In the genomic region with DNA sequence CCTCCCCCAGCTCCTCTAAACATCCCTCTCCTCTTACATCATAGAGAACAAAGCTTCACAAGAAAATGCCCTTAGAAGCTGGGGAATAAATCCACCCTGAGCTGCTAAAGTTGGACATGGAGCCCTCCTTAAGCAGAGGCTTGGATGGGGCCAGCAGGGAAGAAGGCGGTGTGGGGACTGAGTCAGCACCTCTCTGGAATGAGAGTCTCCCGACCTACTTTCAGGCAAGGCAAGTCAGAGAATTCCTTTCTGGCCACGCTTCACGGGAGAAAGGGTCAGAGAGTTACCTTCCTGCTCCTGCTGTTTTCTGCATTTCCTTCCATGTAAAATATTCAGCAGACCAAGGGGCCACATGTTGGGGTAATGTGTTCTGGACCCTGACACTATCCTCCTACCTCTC, we compare ENCODE assay signal across 20 cellular contexts.
DNase-seq lines count a peak whose midpoint lies in the region; TF ChIP-seq lines count a peak whose summit lies in the region.
"Had no signal": no experiment of that assay in that cellular context is flagged by ENCODE, and none has a peak within 500 bp of the region (broad histone marks: within the 10 kb centered on the region; RNA-seq: fewer than 3 reads in every experiment).

No MANE protein-coding gene starts in this region.

- H3K27ac ChIP-seq in ascending aorta = no peak overlapping the region
- H3K27ac ChIP-seq: colonic mucosa, neural progenitor cell, upper lobe of left lung had no signal

- H3K27me3 ChIP-seq in ascending aorta = no peaks in the 10 kb centered on the region
- H3K27me3 ChIP-seq: colonic mucosa, upper lobe of left lung had no signal

- no peaks in the 10 kb centered on the region for H3K9me3 ChIP-seq in ascending aorta
- H3K9me3 ChIP-seq: colonic mucosa, upper lobe of left lung had no signal

- intact Hi-C loops in ascending aorta (cut with DNase I) = no loop called here

- no peak for TF ChIP-seq CTCF in ascending aorta (IDR thresholded peaks at IDR 0.05)

- no peaks in the 10 kb centered on the region for H3K36me3 ChIP-seq in ascending aorta
- H3K36me3 ChIP-seq: colonic mucosa, neural progenitor cell, upper lobe of left lung had no signal

- in situ Hi-C loops in ACHN (cut with HindIII; ENCODE audit: low pct_ligation_motif_present, low pct_unique_long_range_greater_than_20kb, low sequenced_read_pairs) = no loop called here

- no peak overlapping the region for H3K4me3 ChIP-seq in ascending aorta
- H3K4me3 ChIP-seq: colonic mucosa, neural progenitor cell, upper lobe of left lung had no signal

- no peaks in the 10 kb centered on the region for H3K4me1 ChIP-seq in ascending aorta
- H3K4me1 ChIP-seq: colonic mucosa, upper lobe of left lung had no signal

- peak; percentile 87 for DNase-seq in ACHN
- DNase-seq in HK-2 (ENCODE audit: unreplicated experiment) = peak; percentile 52
- DNase-seq in astrocyte of the hippocampus (ENCODE audit: low read depth, low spot score) = peak; percentile 72
- DNase-seq in islet precursor cell = peak; percentile 82
- no peak for DNase-seq in ascending aorta (ENCODE audit: low spot score in 2 of 2)
- no peak for DNase-seq in medulla oblongata (ENCODE audit: extremely low spot score)
- no peak for DNase-seq in NCI-H2227 treated with DMSO at 0.1 percent for 48 hours (lab: John Stamatoyannopoulos, UW)
- DNase-seq in GDM1 (lab: John Stamatoyannopoulos, UW) = no peak
- DNase-seq: colonic mucosa; DMS79; glutamatergic neuron; midbrain; MM.1S; NCI-H1694; NCI-H446 treated with DMSO at 0.1 percent for 48 hours; SHP77; stimulated activated naive CD4-positive, alpha-beta T cell treated with Interleukin-2 at 50 U/mL for 16 hours; T-helper 17 cell; upper lobe of left lung had no signal

Comparison
In these comparisons a context has a peak if more than half of its experiments do, and no peak if none do; other contexts are left out.
1. DNase-seq: peak in ACHN (single experiment), HK-2 (single experiment), astrocyte of the hippocampus (single experiment) and islet precursor cell (single experiment); none in ascending aorta (0 of 2), medulla oblongata (single experiment), NCI-H2227 treated with DMSO at 0.1 percent for 48 hours (single experiment) and GDM1 (single experiment).